In genomic region chr1:76933847-76934657, GRCh38 we compare ENCODE assay signal across 1 cellular context.
TF ChIP-seq lines count a peak whose summit lies in the region.

No MANE protein-coding gene starts in this region.

TF ChIP-seq in GM12878, 131 proteins besides CTCF, POLR2A, EP300 and RAD21 (continued from another document):
- TF ChIP-seq IKZF2 (IDR thresholded peaks at IDR 0.05), result peak; percentile 71 to 73; a peak in 2 of 4 replicates
- TF ChIP-seq IKZF1 (conservative IDR thresholded peaks at IDR 0.05), result peak; percentile 58; the same call in 1 of the 2 replicates
- TF ChIP-seq CHD1 (IDR thresholded peaks at IDR 0.05; ENCODE audit: low read depth, low read length), result no peak
- TF ChIP-seq MTA2 (IDR thresholded peaks at IDR 0.05; ENCODE audit: low read depth), result peak; percentile 55
- peak; percentile 64 for TF ChIP-seq SPI1 (IDR thresholded peaks at IDR 0.05; ENCODE audit: borderline replicate concordance, insufficient read depth, low read depth, low read length)
- peak; percentile 70 for TF ChIP-seq RELB (IDR thresholded peaks at IDR 0.05; ENCODE audit: low read depth)
